ENCODE assay signal across 8 cellular contexts in the genomic region with DNA sequence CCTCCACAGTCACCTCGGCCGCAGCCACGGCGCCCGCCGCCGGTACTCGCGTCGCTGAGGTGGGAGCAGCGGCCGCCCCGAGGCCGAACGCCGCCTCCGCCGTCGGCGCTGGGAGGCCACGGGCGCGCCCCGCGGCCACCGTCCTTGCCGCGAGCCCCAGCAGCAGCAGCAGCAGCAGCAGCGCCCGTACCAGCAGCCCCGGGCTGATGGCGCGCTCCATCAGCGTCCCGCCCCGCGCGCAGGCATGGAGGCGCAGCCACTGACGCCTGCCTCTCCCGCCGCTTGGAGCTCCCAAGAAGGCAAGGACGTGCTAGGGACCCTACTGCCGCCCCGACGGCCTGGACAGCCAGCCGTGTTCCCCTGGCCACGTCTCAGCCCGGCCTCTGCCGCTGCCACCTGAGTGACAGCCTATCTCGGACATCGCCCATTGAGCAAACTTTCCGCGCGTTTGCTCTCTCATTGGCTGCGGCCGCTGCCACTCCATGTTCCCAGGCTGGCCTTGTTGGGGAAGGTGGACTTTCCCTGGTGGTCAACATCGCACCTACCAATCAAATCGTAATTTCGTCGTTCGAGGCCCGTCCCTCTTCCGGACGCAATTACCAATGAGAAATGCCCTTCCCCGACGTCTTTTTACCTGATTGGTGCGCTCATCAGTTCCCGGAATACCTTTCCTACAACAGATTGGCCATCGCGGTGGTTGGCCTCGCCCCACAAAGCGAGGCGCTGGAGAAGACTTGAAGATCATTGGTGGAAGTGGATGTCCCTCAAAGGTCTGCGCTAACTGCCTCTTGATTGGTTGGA. TPM values are rescaled to one million over a fixed set of nuclear protein-coding genes. Genes with fewer than 3 reads are reported as not detected.
A peak's percentile ranks its signal among the peaks of the same experiment; 100 is the strongest.
DNase-seq lines count a peak whose midpoint lies in the region; ATAC-seq and TF ChIP-seq lines count a peak whose summit lies in the region.

A gene (minus strand): TSS at position 410 of the 801 bp plus-strand sequence. CDS start 190 bp downstream, at position 220.

- no peak within 1 kb of the TSS for H3K4me3 Mint-ChIP-seq in CD8-positive, alpha-beta T cell

- no peaks in the 10 kb centered on the region for H3K36me3 ChIP-seq in CD8-positive, alpha-beta T cell (ENCODE audit: insufficient read depth, low read length)
- H3K36me3 ChIP-seq in lower lobe of right lung = no peaks in the 10 kb centered on the region

- no peaks in the 10 kb centered on the region for H3K9me3 Mint-ChIP-seq in CD8-positive, alpha-beta T cell

- CTCF ChIA-PET in CD8-positive, alpha-beta T cell (lab: Charles Lee) = interaction anchor here (0.9 to 1.7 kb wide), 3 partner anchors 18 to 44 kb away, joined by 3 to 6 read pairs (median 4); no protein-coding TSS in a partner anchor

- ATAC-seq in CD8-positive, alpha-beta T cell = peak; percentile 82
- ATAC-seq in GM19467 (IDR thresholded peaks at IDR 0.05; ENCODE audit: unreplicated experiment) = peak; percentile 88
- peak; percentile 96 to 97 for ATAC-seq in lower lobe of right lung

- H3K4me3 ChIP-seq in CD8-positive, alpha-beta T cell (ENCODE audit: low read depth, low read length) = peak within 1 kb of the TSS; percentile 74
- peak within 1 kb of the TSS; percentile 93 for H3K4me3 ChIP-seq in lower lobe of right lung

- H3K9me3 ChIP-seq in CD8-positive, alpha-beta T cell (ENCODE audit: low read length) = no peaks in the 10 kb centered on the region
- H3K9me3 ChIP-seq in lower lobe of right lung = no peaks in the 10 kb centered on the region

- intact Hi-C loops in CD8-positive, alpha-beta T cell (cut with DNase I, micrococcal nuclease) = loop anchor here (1.0 to 5.0 kb wide), 7 partner anchors 26 to 572 kb away; a partner anchor contains a TSS
- intact Hi-C loops in lower lobe of right lung (cut with DNase I) = no loop called here

- H3K27ac ChIP-seq in CD8-positive, alpha-beta T cell (ENCODE audit: low read depth, low read length) = peak within 1 kb of the TSS; percentile 92
- H3K27ac ChIP-seq in lower lobe of right lung = peak within 1 kb of the TSS; percentile 98

- H3K4me1 ChIP-seq in CD8-positive, alpha-beta T cell (ENCODE audit: insufficient read depth, low read length) = peaks cover 27% of the 10 kb centered on the region
- H3K4me1 ChIP-seq in lower lobe of right lung = peaks cover 32% of the 10 kb centered on the region

- POLR2A ChIA-PET in CD8-positive, alpha-beta T cell (lab: Charles Lee) = interaction anchor here (0.8 to 1.7 kb wide), 11 partner anchors 11 to 572 kb away, joined by 3 to 8 read pairs (median 3); a partner anchor contains a TSS

- no peaks in the 10 kb centered on the region for H3K27me3 Mint-ChIP-seq in CD8-positive, alpha-beta T cell (ENCODE audit: low read depth)

- TF ChIP-seq CTCF in CD8-positive, alpha-beta T cell (IDR thresholded peaks at IDR 0.05) = no peak
- TF ChIP-seq CTCF in lower lobe of right lung (IDR thresholded peaks at IDR 0.05) = peak; percentile 21

- H3K27me3 ChIP-seq in CD8-positive, alpha-beta T cell (ENCODE audit: insufficient read depth, low read length) = no peaks in the 10 kb centered on the region
- H3K27me3 ChIP-seq in lower lobe of right lung (ENCODE audit: low read depth) = no peaks in the 10 kb centered on the region

- peak; percentile 85 to 98 (median 91) for DNase-seq in CD8-positive, alpha-beta T cell
- DNase-seq in HS-27A (ENCODE audit: low read depth) (peak; percentile 98), NK-92 (lab: John Stamatoyannopoulos, UW; ENCODE audit: unreplicated experiment) (peak; percentile 99), lower lobe of right lung (peak; percentile 98)
- DNase-seq in activated CD8-positive, alpha-beta memory T cell treated with anti-CD3 and anti-CD28 coated beads for 1 hour (ENCODE audit: extremely low read depth in 1 of 2, low read depth in 1 of 2) = peak; percentile 83 to 89
- peak; percentile 96 for DNase-seq in effector CD4-positive, alpha-beta T cell
- DNase-seq in stimulated activated CD4-positive, alpha-beta T cell treated with anti-CD3 and anti-CD28 coated beads, TNF-alpha, amount 100 ng/mL, for 24 hours (ENCODE audit: low read depth in 3 of 3) = peak; percentile 78 to 92 (median 91)

- H3K27ac Mint-ChIP-seq in CD8-positive, alpha-beta T cell = peak within 1 kb of the TSS; percentile 96

- peaks cover 12% of the 10 kb centered on the region for H3K4me1 Mint-ChIP-seq in CD8-positive, alpha-beta T cell (ENCODE audit: low read depth)

- peaks cover 5% of the 10 kb centered on the region for H3K36me3 Mint-ChIP-seq in CD8-positive, alpha-beta T cell

RNA-seq across cellular contexts. Expression of the gene that starts here (rescaled TPM):
- 10 to 100 TPM; 44.8 to 51.6 TPM for total RNA-seq in CD8-positive, alpha-beta T cell
- total RNA-seq in lower lobe of right lung = 16.0 TPM

Comparison
In these comparisons a context has a peak if more than half of its experiments do, and no peak if none do; other contexts are left out.
1. Peak in every context shown above with its lines: DNase-seq, ATAC-seq, H3K4me3 ChIP-seq and H3K27ac ChIP-seq.